Comparison of ENCODE assay signal across 14 cellular contexts in the genomic region with DNA sequence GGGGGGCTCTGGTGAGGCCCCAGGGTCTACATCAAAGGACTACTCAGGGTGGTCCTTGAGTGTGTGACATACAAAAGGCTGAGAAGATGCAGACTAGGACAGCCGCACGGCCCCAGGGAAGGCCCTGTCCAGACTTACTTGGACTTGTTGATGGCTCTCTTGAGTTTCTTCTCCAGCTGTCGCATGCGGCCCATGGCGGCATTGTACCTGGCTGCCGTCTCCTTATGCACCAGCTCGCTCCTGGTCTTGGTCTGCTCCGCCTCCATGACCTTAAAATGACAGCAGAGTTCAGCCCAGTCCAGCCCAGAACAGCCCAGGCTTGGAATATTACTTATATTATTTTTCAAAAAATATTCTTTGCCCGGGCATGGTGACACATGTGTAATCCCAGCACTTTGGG. TPM values are rescaled to one million over a fixed set of nuclear protein-coding genes. Genes with fewer than 3 reads are reported as not detected.
DNase-seq lines count a peak whose midpoint lies in the region; ATAC-seq and TF ChIP-seq lines count a peak whose summit lies in the region.
"Had no signal": no experiment of that assay in that cellular context is flagged by ENCODE, and none has a peak within 500 bp of the region (broad histone marks: within the 10 kb centered on the region; RNA-seq: fewer than 3 reads in every experiment).

No MANE protein-coding gene starts in this region.

- ATAC-seq in heart right ventricle, result no peak
- ATAC-seq in natural killer cell, result no peak

- no peaks in the 10 kb centered on the region for H3K27me3 ChIP-seq in heart right ventricle
- no peaks in the 10 kb centered on the region for H3K27me3 ChIP-seq in CD8-positive, alpha-beta memory T cell (ENCODE audit: insufficient read depth, low read length, poor library complexity, severe bottlenecking)

- no peak for TF ChIP-seq CTCF in heart right ventricle (IDR thresholded peaks at IDR 0.05)
- TF ChIP-seq CTCF in natural killer cell (IDR thresholded peaks at IDR 0.05), result no peak

- H3K4me1 Mint-ChIP-seq in activated T-helper 2 cell treated with anti-CD3 and anti-CD28 coated beads, Interferon-gamma antibody, Interleukin-2, Interleukin-4, amounts not matched to agents 10 μg/mL and 5 μg/mL and 100 μg/mL, durations not matched to agents 14 hours and 24 hours and 36 hours (ENCODE audit: low read depth), result peaks cover 8% of the 10 kb centered on the region
- H3K4me1 Mint-ChIP-seq in natural killer cell, result peaks cover 79 to 85% of the 10 kb centered on the region in 2 donors
- H3K4me1 Mint-ChIP-seq in CD8-positive, alpha-beta memory T cell, result peaks cover 34 to 56% (median 50%) of the 10 kb centered on the region in 3 donors

- peaks cover 33% of the 10 kb centered on the region for H3K36me3 Mint-ChIP-seq in activated T-helper 2 cell treated with anti-CD3 and anti-CD28 coated beads, Interferon-gamma antibody, Interleukin-2, Interleukin-4, amounts not matched to agents 10 μg/mL and 5 μg/mL and 100 μg/mL, durations not matched to agents 14 hours and 24 hours and 36 hours (ENCODE audit: low read depth)
- peaks cover 23% of the 10 kb centered on the region for H3K36me3 Mint-ChIP-seq in natural killer cell
- H3K36me3 Mint-ChIP-seq in CD8-positive, alpha-beta memory T cell, result peaks cover 0 to 65% (median 11%) of the 10 kb centered on the region in 3 donors

- no peak overlapping the region for H3K4me3 Mint-ChIP-seq in activated T-helper 2 cell treated with anti-CD3 and anti-CD28 coated beads, Interferon-gamma antibody, Interleukin-2, Interleukin-4, amounts not matched to agents 10 μg/mL and 5 μg/mL and 100 μg/mL, durations not matched to agents 14 hours and 24 hours and 36 hours (ENCODE audit: low read depth)
- H3K4me3 Mint-ChIP-seq in natural killer cell, result no peak overlapping the region
- H3K4me3 Mint-ChIP-seq in CD8-positive, alpha-beta memory T cell, result no peak overlapping the region

- H3K4me1 ChIP-seq in heart right ventricle, result peaks cover 0 to 30% (median 0%) of the 10 kb centered on the region in 9 donors
- peaks cover 18% of the 10 kb centered on the region for H3K4me1 ChIP-seq in CD8-positive, alpha-beta memory T cell (ENCODE audit: insufficient read depth, low read length)

- H3K9me3 Mint-ChIP-seq in activated T-helper 2 cell treated with anti-CD3 and anti-CD28 coated beads, Interferon-gamma antibody, Interleukin-2, Interleukin-4, amounts not matched to agents 10 μg/mL and 5 μg/mL and 100 μg/mL, durations not matched to agents 14 hours and 24 hours and 36 hours, result no peaks in the 10 kb centered on the region
- no peaks in the 10 kb centered on the region for H3K9me3 Mint-ChIP-seq in natural killer cell
- H3K9me3 Mint-ChIP-seq in CD8-positive, alpha-beta memory T cell, result no peaks in the 10 kb centered on the region

- WGBS in heart right ventricle, 2 donors, result 88 to 93% methylated on average over 9 of the region's 9 CpGs

- no peaks in the 10 kb centered on the region for H3K27me3 Mint-ChIP-seq in activated T-helper 2 cell treated with anti-CD3 and anti-CD28 coated beads, Interferon-gamma antibody, Interleukin-2, Interleukin-4, amounts not matched to agents 10 μg/mL and 5 μg/mL and 100 μg/mL, durations not matched to agents 14 hours and 24 hours and 36 hours (ENCODE audit: low read depth)
- no peaks in the 10 kb centered on the region for H3K27me3 Mint-ChIP-seq in natural killer cell (ENCODE audit: low read depth in 2 of 2)
- no peaks in the 10 kb centered on the region for H3K27me3 Mint-ChIP-seq in CD8-positive, alpha-beta memory T cell

- no peak overlapping the region for H3K4me3 ChIP-seq in heart right ventricle
- H3K4me3 ChIP-seq in CD8-positive, alpha-beta memory T cell (ENCODE audit: low read length), result no peak overlapping the region

- intact Hi-C loops in cardiac septum (cut with DNase I) (no loop called here), heart right ventricle (cut with DNase I) (loop anchor here in 4 of 10 donors (10.0 kb wide), 1 partner anchor 293 kb away; no protein-coding TSS in a partner anchor), natural killer cell (cut with micrococcal nuclease) (no loop called here)
- intact Hi-C loops in activated T-helper 2 cell treated with anti-CD3 and anti-CD28 coated beads, Interferon-gamma antibody, Interleukin-2, Interleukin-4, amounts not matched to agents 10 μg/mL and 5 μg/mL and 100 μg/mL, durations not matched to agents 14 hours and 24 hours and 36 hours (cut with micrococcal nuclease), result no loop called here

- CTCF ChIA-PET in CD8-positive, alpha-beta memory T cell (lab: Charles Lee), result interaction anchor here (0.6 to 10.8 kb wide), 3 partner anchors 56 to 70 kb away, joined by 3 to 200 read pairs (median 3); a partner anchor contains a TSS

- no peak overlapping the region for H3K27ac Mint-ChIP-seq in activated T-helper 2 cell treated with anti-CD3 and anti-CD28 coated beads, Interferon-gamma antibody, Interleukin-2, Interleukin-4, amounts not matched to agents 10 μg/mL and 5 μg/mL and 100 μg/mL, durations not matched to agents 14 hours and 24 hours and 36 hours
- peak overlapping the region; percentile 69 to 74 for H3K27ac Mint-ChIP-seq in natural killer cell
- H3K27ac Mint-ChIP-seq in CD8-positive, alpha-beta memory T cell, result peak overlapping the region in 4 of 8 donors; percentile 60 to 87 (median 72)

- no peak overlapping the region for H3K27ac ChIP-seq in heart right ventricle
- H3K27ac ChIP-seq in CD8-positive, alpha-beta memory T cell (ENCODE audit: low read depth, low read length), result no peak overlapping the region

- H3K9me3 ChIP-seq in heart right ventricle, result no peaks in the 10 kb centered on the region
- H3K9me3 ChIP-seq in CD8-positive, alpha-beta memory T cell (ENCODE audit: low read length), result no peaks in the 10 kb centered on the region

- peaks cover 0 to 72% (median 10%) of the 10 kb centered on the region in 9 donors for H3K36me3 ChIP-seq in heart right ventricle
- H3K36me3 ChIP-seq in CD8-positive, alpha-beta memory T cell (ENCODE audit: insufficient read depth, low read length), result peaks cover 24% of the 10 kb centered on the region

- POLR2A ChIA-PET in CD8-positive, alpha-beta memory T cell (lab: Charles Lee), result no interaction called here

- DNase-seq in cardiac septum (ENCODE audit: low spot score), result peak; percentile 35
- no peak for DNase-seq in heart right ventricle
- peak; percentile 4 for DNase-seq in activated T-helper 2 cell treated with anti-CD3 and anti-CD28 coated beads, Interferon-gamma antibody, Interleukin-2, Interleukin-4, amounts not matched to agents 10 μg/mL and 5 μg/mL and 100 μg/mL, durations not matched to agents 14 hours and 24 hours and 36 hours (ENCODE audit: low spot score)
- no peak for DNase-seq in natural killer cell
- DNase-seq in NCI-H1436 treated with DMSO at 0.1 percent for 48 hours (lab: John Stamatoyannopoulos, UW), result no peak
- no peak for DNase-seq in NCI-H2029 treated with DMSO at 0.1 percent for 48 hours (lab: John Stamatoyannopoulos, UW)
- DNase-seq in CD8-positive, alpha-beta memory T cell, result no peak
- DNase-seq: ACHN, DMS153, EL, KG1, NCI-H1048, NCI-H1694, NCI-H446 had no signal

RNA-seq across cellular contexts. Expression of a gene that starts 56.0 kb away (rescaled TPM):
- total RNA-seq in cardiac septum, result 29.2 TPM
- total RNA-seq in heart right ventricle, result 10 to 100 TPM; 22.8 to 38.0 (median 26.7) TPM
- 10 to 100 TPM in 1 of 2 donors, 1 to 10 TPM in 1; 8.9 to 15.8 TPM for polyA plus RNA-seq in heart right ventricle
- 31.8 and 33.4 TPM in 2 replicates for total RNA-seq in activated T-helper 2 cell treated with anti-CD3 and anti-CD28 coated beads, Interferon-gamma antibody, Interleukin-2, Interleukin-4, amounts not matched to agents 10 μg/mL and 5 μg/mL and 100 μg/mL, durations not matched to agents 14 hours and 24 hours and 36 hours
- 10 to 100 TPM; 35.3 to 59.9 (median 52.8) TPM for total RNA-seq in natural killer cell
- 10 to 100 TPM; 33.1 to 36.1 TPM for total RNA-seq in CD8-positive, alpha-beta memory T cell
- polyA plus RNA-seq in CD8-positive, alpha-beta memory T cell, result 32.4 TPM

Comparison
In these comparisons a context has a peak if more than half of its experiments do, and no peak if none do; other contexts are left out.
1. DNase-seq: peak in cardiac septum (single experiment) and activated T-helper 2 cell treated with anti-CD3 and anti-CD28 coated beads, Interferon-gamma antibody, Interleukin-2, Interleukin-4, amounts not matched to agents 10 μg/mL and 5 μg/mL and 100 μg/mL, durations not matched to agents 14 hours and 24 hours and 36 hours (single experiment); none in heart right ventricle (0 of 2), natural killer cell (single experiment), NCI-H1436 treated with DMSO at 0.1 percent for 48 hours (single experiment), NCI-H2029 treated with DMSO at 0.1 percent for 48 hours (single experiment) and CD8-positive, alpha-beta memory T cell (0 of 5).